In genomic region chr6:26054937-26055669, GRCh38 we compare ENCODE assay signal across 1 cellular context.
TF ChIP-seq lines count a peak whose summit lies in the region.

No MANE protein-coding gene starts in this region.

TF ChIP-seq in K562, 482 proteins besides CTCF, POLR2A, EP300 and RAD21 (continued from another document and continues in another):
- TF ChIP-seq ZBTB26 (CRISPR knock-in tag; IDR thresholded peaks at IDR 0.05) (0 out of 2 replicates have a peak, but pooled peaks have one; percentile 97), GABPB2 (CRISPR knock-in tag; conservative IDR thresholded peaks at IDR 0.05) (peak; percentile 93), SNAPC5 (CRISPR knock-in tag; IDR thresholded peaks at IDR 0.05) (no peak), GATAD2B (IDR thresholded peaks at IDR 0.05; ENCODE audit: borderline replicate concordance) (no peak), CBFB (CRISPR knock-in tag; IDR thresholded peaks at IDR 0.05) (no peak), ETV6 (IDR thresholded peaks at IDR 0.05; ENCODE audit: borderline replicate concordance in 1 of 2, low read depth in 2 of 2, low read length in 1 of 2) (no peak), ETV6 (CRISPR knock-in tag; IDR thresholded peaks at IDR 0.05; ENCODE audit: borderline replicate concordance) (peak; percentile 74; the same call in 1 of the 2 replicates), JUNB (CRISPR knock-in tag; conservative IDR thresholded peaks at IDR 0.05) (no peak), ZNF551 (CRISPR knock-in tag; IDR thresholded peaks at IDR 0.05) (peak; percentile 89), FUS (optimal IDR thresholded peaks at IDR 0.05; ENCODE audit: low read depth, low read length) (no peak), PPARD (CRISPR knock-in tag; IDR thresholded peaks at IDR 0.05) (no peak), CREM (IDR thresholded peaks at IDR 0.05; ENCODE audit: low read depth) (peak; percentile 53), ZNF696 (CRISPR knock-in tag; conservative IDR thresholded peaks at IDR 0.05) (peak; percentile 85), ZNF518B (CRISPR knock-in tag; IDR thresholded peaks at IDR 0.05) (peak; percentile 81), POLR2B (IDR thresholded peaks at IDR 0.05; ENCODE audit: low read depth, partially characterized antibody) (peak; percentile 92), NR2C2 (CRISPR knock-in tag; IDR thresholded peaks at IDR 0.05) (peak; percentile 66), NR2C2 (tag; IDR thresholded peaks at IDR 0.05) (peak; percentile 29; the same call in 1 of the 2 replicates), ATF3 (IDR thresholded peaks at IDR 0.05) (no peak), ATF3 (CRISPR knock-in tag; conservative IDR thresholded peaks at IDR 0.05) (no peak; the same call in 1 of the 2 replicates), ZNF449 (CRISPR knock-in tag; IDR thresholded peaks at IDR 0.05) (no peak), KLF10 (CRISPR knock-in tag; IDR thresholded peaks at IDR 0.05) (no peak), NR1H2 (CRISPR knock-in tag; IDR thresholded peaks at IDR 0.05) (no peak), DDX20 (tag; IDR thresholded peaks at IDR 0.05; ENCODE audit: low read depth) (no peak), ARID3A (IDR thresholded peaks at IDR 0.05; ENCODE audit: borderline replicate concordance, low read depth, low read length) (no peak), MAFF (IDR thresholded peaks at IDR 0.05; ENCODE audit: low read length) (peak; percentile 28; the same call in 1 of the 2 replicates), ZNF280A (IDR thresholded peaks at IDR 0.05; ENCODE audit: low read depth, partially characterized antibody) (no peak), C11orf30 (IDR thresholded peaks at IDR 0.05; ENCODE audit: low read depth) (peak; percentile 53; the same call in 1 of the 2 replicates), ZNF146 (CRISPR knock-in tag; IDR thresholded peaks at IDR 0.05; ENCODE audit: unreplicated experiment) (no peak), GABPA (tag; conservative IDR thresholded peaks at IDR 0.05; ENCODE audit: low read depth) (no peak), BRD9 (IDR thresholded peaks at IDR 0.05; ENCODE audit: low read depth, partially characterized antibody) (peak; percentile 38), TAF15 (IDR thresholded peaks at IDR 0.05; ENCODE audit: low read depth, low read length) (no peak), SIN3B (IDR thresholded peaks at IDR 0.05; ENCODE audit: low read depth) (no peak), ZFP30 (CRISPR knock-in tag; IDR thresholded peaks at IDR 0.05; ENCODE audit: borderline replicate concordance) (0 out of 2 replicates have a peak, but pooled peaks have one; percentile 40), ZBTB34 (CRISPR knock-in tag; IDR thresholded peaks at IDR 0.05) (no peak), NRF1 (conservative IDR thresholded peaks at IDR 0.05 in 1 of 2, IDR thresholded peaks at IDR 0.05 in 1 of 2) (no peak), ZKSCAN3 (CRISPR knock-in tag; IDR thresholded peaks at IDR 0.05) (no peak), ZNF133 (CRISPR knock-in tag; IDR thresholded peaks at IDR 0.05) (no peak), RBM39 (optimal IDR thresholded peaks at IDR 0.05; ENCODE audit: low read depth, low read length) (no peak), ZNF347 (CRISPR knock-in tag; IDR thresholded peaks at IDR 0.05; ENCODE audit: low read depth) (peak; percentile 65; the same call in 1 of the 2 replicates), RBBP5 (IDR thresholded peaks at IDR 0.05; ENCODE audit: borderline replicate concordance, insufficient read depth, low read length, poor library complexity, severe bottlenecking) (peak; percentile 66), THRAP3 (IDR thresholded peaks at IDR 0.05; ENCODE audit: borderline replicate concordance) (peak; percentile 61; the same call in 1 of the 2 replicates), PYGO2 (tag; IDR thresholded peaks at IDR 0.05) (no peak)
- TF ChIP-seq, protein P1, sequence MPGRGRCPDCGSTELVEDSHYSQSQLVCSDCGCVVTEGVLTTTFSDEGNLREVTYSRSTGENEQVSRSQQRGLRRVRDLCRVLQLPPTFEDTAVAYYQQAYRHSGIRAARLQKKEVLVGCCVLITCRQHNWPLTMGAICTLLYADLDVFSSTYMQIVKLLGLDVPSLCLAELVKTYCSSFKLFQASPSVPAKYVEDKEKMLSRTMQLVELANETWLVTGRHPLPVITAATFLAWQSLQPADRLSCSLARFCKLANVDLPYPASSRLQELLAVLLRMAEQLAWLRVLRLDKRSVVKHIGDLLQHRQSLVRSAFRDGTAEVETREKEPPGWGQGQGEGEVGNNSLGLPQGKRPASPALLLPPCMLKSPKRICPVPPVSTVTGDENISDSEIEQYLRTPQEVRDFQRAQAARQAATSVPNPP (IDR thresholded peaks at IDR 0.05; ENCODE audit: borderline replicate concordance, insufficient read depth, insufficient read length) = no peak
- TF ChIP-seq, protein P2, sequence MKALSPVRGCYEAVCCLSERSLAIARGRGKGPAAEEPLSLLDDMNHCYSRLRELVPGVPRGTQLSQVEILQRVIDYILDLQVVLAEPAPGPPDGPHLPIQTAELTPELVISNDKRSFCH (CRISPR knock-in tag; IDR thresholded peaks at IDR 0.05) = no peak
- TF ChIP-seq, protein P2 (tag; IDR thresholded peaks at IDR 0.05) = peak; percentile 74
- TF ChIP-seq, protein P3, sequence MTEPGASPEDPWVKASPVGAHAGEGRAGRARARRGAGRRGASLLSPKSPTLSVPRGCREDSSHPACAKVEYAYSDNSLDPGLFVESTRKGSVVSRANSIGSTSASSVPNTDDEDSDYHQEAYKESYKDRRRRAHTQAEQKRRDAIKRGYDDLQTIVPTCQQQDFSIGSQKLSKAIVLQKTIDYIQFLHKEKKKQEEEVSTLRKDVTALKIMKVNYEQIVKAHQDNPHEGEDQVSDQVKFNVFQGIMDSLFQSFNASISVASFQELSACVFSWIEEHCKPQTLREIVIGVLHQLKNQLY (CRISPR knock-in tag; conservative IDR thresholded peaks at IDR 0.05) = peak in 1 of 2 experiments; percentile 96; a peak in 1 of 4 replicates
- TF ChIP-seq, protein P4, sequence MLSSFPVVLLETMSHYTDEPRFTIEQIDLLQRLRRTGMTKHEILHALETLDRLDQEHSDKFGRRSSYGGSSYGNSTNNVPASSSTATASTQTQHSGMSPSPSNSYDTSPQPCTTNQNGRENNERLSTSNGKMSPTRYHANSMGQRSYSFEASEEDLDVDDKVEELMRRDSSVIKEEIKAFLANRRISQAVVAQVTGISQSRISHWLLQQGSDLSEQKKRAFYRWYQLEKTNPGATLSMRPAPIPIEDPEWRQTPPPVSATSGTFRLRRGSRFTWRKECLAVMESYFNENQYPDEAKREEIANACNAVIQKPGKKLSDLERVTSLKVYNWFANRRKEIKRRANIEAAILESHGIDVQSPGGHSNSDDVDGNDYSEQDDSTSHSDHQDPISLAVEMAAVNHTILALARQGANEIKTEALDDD (IDR thresholded peaks at IDR 0.05) = no peak
- TF ChIP-seq, protein P5, sequence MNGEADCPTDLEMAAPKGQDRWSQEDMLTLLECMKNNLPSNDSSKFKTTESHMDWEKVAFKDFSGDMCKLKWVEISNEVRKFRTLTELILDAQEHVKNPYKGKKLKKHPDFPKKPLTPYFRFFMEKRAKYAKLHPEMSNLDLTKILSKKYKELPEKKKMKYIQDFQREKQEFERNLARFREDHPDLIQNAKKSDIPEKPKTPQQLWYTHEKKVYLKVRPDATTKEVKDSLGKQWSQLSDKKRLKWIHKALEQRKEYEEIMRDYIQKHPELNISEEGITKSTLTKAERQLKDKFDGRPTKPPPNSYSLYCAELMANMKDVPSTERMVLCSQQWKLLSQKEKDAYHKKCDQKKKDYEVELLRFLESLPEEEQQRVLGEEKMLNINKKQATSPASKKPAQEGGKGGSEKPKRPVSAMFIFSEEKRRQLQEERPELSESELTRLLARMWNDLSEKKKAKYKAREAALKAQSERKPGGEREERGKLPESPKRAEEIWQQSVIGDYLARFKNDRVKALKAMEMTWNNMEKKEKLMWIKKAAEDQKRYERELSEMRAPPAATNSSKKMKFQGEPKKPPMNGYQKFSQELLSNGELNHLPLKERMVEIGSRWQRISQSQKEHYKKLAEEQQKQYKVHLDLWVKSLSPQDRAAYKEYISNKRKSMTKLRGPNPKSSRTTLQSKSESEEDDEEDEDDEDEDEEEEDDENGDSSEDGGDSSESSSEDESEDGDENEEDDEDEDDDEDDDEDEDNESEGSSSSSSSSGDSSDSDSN (IDR thresholded peaks at IDR 0.05; ENCODE audit: borderline replicate concordance in 1 of 2, low read depth in 2 of 2, low read length in 2 of 2) = no peak
